ENCODE assay signal across 35 cellular contexts in the genomic region with DNA sequence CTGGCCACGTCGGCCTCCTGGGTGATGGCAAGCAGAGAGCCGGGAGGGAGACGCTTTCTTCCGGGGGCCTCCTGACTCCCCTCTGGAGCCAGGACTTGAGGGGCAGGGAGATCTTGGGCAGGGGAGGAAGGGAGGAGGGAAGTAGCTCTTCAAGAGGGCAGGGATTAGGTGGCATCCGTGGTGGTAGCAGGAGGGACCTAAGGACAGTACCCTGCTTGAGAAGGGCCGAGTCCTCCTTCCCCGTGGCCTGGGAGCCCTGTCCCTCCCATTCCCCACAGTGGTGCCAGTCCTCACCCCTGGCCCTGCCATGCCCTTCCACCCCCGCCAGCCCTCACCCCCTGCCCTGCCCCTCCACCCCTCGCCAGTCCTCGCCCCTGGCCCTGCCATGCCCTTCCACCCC. TPM values are rescaled to one million over a fixed set of nuclear protein-coding genes. Genes with fewer than 3 reads are reported as not detected.
"Had no signal": no experiment of that assay in that cellular context is flagged by ENCODE, and none has a peak within 500 bp of the region (broad histone marks: within the 10 kb centered on the region; RNA-seq: fewer than 3 reads in every experiment).

No MANE protein-coding gene starts in this region.

- H3K9me3 Mint-ChIP-seq: activated CD4-positive, alpha-beta memory T cell treated with anti-CD3 and anti-CD28 coated beads for 36 hours; activated naive CD4-positive, alpha-beta T cell treated with anti-CD3 and anti-CD28 coated beads for 36 hours; activated naive CD4-positive, alpha-beta T cell treated with anti-CD3 and anti-CD28 coated beads, Interleukin-2, amount 50 U/mL, for 72 hours; activated T-cell treated with anti-CD3 and anti-CD28 coated beads, Interleukin-2, amount 50 U/mL, for 4 hours; activated T-helper 1 cell treated with anti-CD3 and anti-CD28 coated beads, Interleukin-12 subunit alpha, Interleukin-12 subunit beta, Interleukin-2, Interleukin-4 antibody, amounts not matched to agents 30 ng/mL and 10 ng/mL and 1 ng/mL, durations not matched to agents 14 hours and 24 hours and 36 hours had no signal

- H3K27me3 Mint-ChIP-seq: activated CD4-positive, alpha-beta memory T cell treated with anti-CD3 and anti-CD28 coated beads for 36 hours had no signal

- DNase-seq: activated CD4-positive, alpha-beta memory T cell treated with anti-CD3 and anti-CD28 coated beads for 36 hours; activated CD4-positive, alpha-beta T cell treated with anti-CD3 and anti-CD28 coated beads, Interleukin-2, amount 50 U/mL, for 1 hour; activated CD8-positive, alpha-beta memory T cell treated with anti-CD3 and anti-CD28 coated beads, Interleukin-2, amount 50 U/mL, for 4 hours; activated gamma-delta T cell treated with Interleukin-2 at 50 U/mL for 16 hours; activated naive CD4-positive, alpha-beta T cell treated with anti-CD3 and anti-CD28 coated beads for 36 hours; activated T-cell treated with anti-CD3 and anti-CD28 coated beads for 4 hours; activated T-cell treated with anti-CD3 and anti-CD28 coated beads, Interleukin-2, amount 50 U/mL, for 4 hours; body of pancreas; Karpas-422; NCI-H1092 treated with DMSO at 0.1 percent for 48 hours; NCI-H1417; NCI-H146; NCI-H187; NCI-H2029 treated with DMSO at 0.1 percent for 48 hours; NCI-H2107; NCI-H2171; NCI-H510A; NCI-H526; NCI-H748 treated with DMSO at 0.1 percent for 48 hours; NK-92 treated with Interleukin-12 subunit alpha and Interleukin-12 subunit beta, amount 100 ng/mL, for 24 hours; PC-3; Peyer's patch; RPMI8226; SHP77 treated with DMSO at 0.1 percent for 48 hours; SW 1271; T-helper 1 cell; T-helper 2 cell; T-helper 9 cell; WERI-Rb-1 had no signal

- ATAC-seq: activated naive CD4-positive, alpha-beta T cell treated with anti-CD3 and anti-CD28 coated beads, Interleukin-2, amount 50 U/mL, for 72 hours; activated T-cell treated with anti-CD3 and anti-CD28 coated beads, Interleukin-2, amount 50 U/mL, for 4 hours; body of pancreas; K562; PC-3 had no signal

- H3K36me3 Mint-ChIP-seq: activated CD4-positive, alpha-beta memory T cell treated with anti-CD3 and anti-CD28 coated beads for 36 hours; activated naive CD4-positive, alpha-beta T cell treated with anti-CD3 and anti-CD28 coated beads, Interleukin-2, amount 50 U/mL, for 72 hours had no signal

- H3K27ac Mint-ChIP-seq: activated CD4-positive, alpha-beta memory T cell treated with anti-CD3 and anti-CD28 coated beads for 36 hours; activated naive CD4-positive, alpha-beta T cell treated with anti-CD3 and anti-CD28 coated beads for 36 hours; activated T-helper 1 cell treated with anti-CD3 and anti-CD28 coated beads, Interleukin-12 subunit alpha, Interleukin-12 subunit beta, Interleukin-2, Interleukin-4 antibody, amounts not matched to agents 30 ng/mL and 10 ng/mL and 1 ng/mL, durations not matched to agents 14 hours and 24 hours and 36 hours had no signal

- H3K27ac ChIP-seq: body of pancreas, breast epithelium, Peyer's patch, SJSA1, WERI-Rb-1 had no signal

- H3K4me3 Mint-ChIP-seq: activated CD4-positive, alpha-beta memory T cell treated with anti-CD3 and anti-CD28 coated beads for 36 hours; activated naive CD4-positive, alpha-beta T cell treated with anti-CD3 and anti-CD28 coated beads for 36 hours; activated T-cell treated with anti-CD3 and anti-CD28 coated beads, Interleukin-2, amount 50 U/mL, for 4 hours; activated T-helper 1 cell treated with anti-CD3 and anti-CD28 coated beads, Interleukin-12 subunit alpha, Interleukin-12 subunit beta, Interleukin-2, Interleukin-4 antibody, amounts not matched to agents 30 ng/mL and 10 ng/mL and 1 ng/mL, durations not matched to agents 14 hours and 24 hours and 36 hours had no signal

- H3K27me3 ChIP-seq: adrenal gland, body of pancreas, breast epithelium, Peyer's patch, SJSA1 had no signal

RNA-seq across cellular contexts. Expression of gene P2RX5, which starts 40.2 kb away (rescaled TPM):
- total RNA-seq: SJSA1 had no signal
